9 cellular contexts compared by ENCODE assay signal in genomic region chr6:96925290-96925687, GRCh38. TPM values are rescaled to one million over a fixed set of nuclear protein-coding genes. Genes with fewer than 3 reads are reported as not detected.
DNase-seq lines count a peak whose midpoint lies in the region; ATAC-seq, FAIRE-seq and TF ChIP-seq lines count a peak whose summit lies in the region.
"Had no signal": no experiment of that assay in that cellular context is flagged by ENCODE, and none has a peak within 500 bp of the region (broad histone marks: within the 10 kb centered on the region; RNA-seq: fewer than 3 reads in every experiment).

No MANE protein-coding gene starts in this region.

- POLR2A ChIA-PET in GM12878 (lab: Charles Lee), result no interaction called here

- H3K9me3 ChIP-seq in heart left ventricle, result no peaks in the 10 kb centered on the region
- H3K9me3 ChIP-seq in GM12878 (replicated peaks; ENCODE audit: control insufficient read depth, insufficient read depth, low read length), result no peaks in the 10 kb centered on the region
- H3K9me3 ChIP-seq in transverse colon, result no peaks in the 10 kb centered on the region

- TF ChIP-seq RAD21 in GM12878 (IDR thresholded peaks at IDR 0.05; ENCODE audit: insufficient read depth, low read depth, low read length), result no peak

- H3K27ac ChIP-seq in heart left ventricle, result no peak overlapping the region
- no peak overlapping the region for H3K27ac ChIP-seq in GM12878 (ENCODE audit: control insufficient read depth, insufficient read depth)
- H3K27ac ChIP-seq in transverse colon, result peak overlapping the region in 3 of 4 donors; percentile 86 to 90 (median 87)

- no peaks in the 10 kb centered on the region for H3K79me2 ChIP-seq in GM12878 (ENCODE audit: control insufficient read depth, insufficient read depth, low read length)

- no TSS peak for BruUV-seq in GM12878 (replicated peaks; lab: Mats Ljungman, UMichigan)

- ATAC-seq in heart left ventricle (no peak), Right ventricle myocardium inferior (no peak), GM12878 (no peak), memory B cell (ENCODE audit: low read depth) (no peak), HG03457 (IDR thresholded peaks at IDR 0.05; ENCODE audit: unreplicated experiment) (no peak), HG03280 (IDR thresholded peaks at IDR 0.05; ENCODE audit: unreplicated experiment) (no peak)

- H3K4me1 ChIP-seq in heart left ventricle (peaks cover 0 to 15% (median 1%) of the 10 kb centered on the region in 12 donors), GM12878 (ENCODE audit: control insufficient read depth, insufficient read depth, low read length) (peaks cover 6% of the 10 kb centered on the region), transverse colon (peaks cover 0 to 14% (median 6%) of the 10 kb centered on the region in 4 donors)

- RAD21 ChIA-PET in GM12878 (lab: Charles Lee; ENCODE audit: unreplicated experiment), result no interaction called here

- peak overlapping the region; percentile 61; the same call in 1 of the 2 replicates for H3K9ac ChIP-seq in GM12878 (ENCODE audit: control insufficient read depth, insufficient read depth, low read length)

- H3K4me3 ChIP-seq in heart left ventricle (peak overlapping the region in 10 of 12 donors; percentile 50 to 75 (median 64)), GM12878 (peak overlapping the region; percentile 80; the same call in 1 of the 2 replicates), transverse colon (peak overlapping the region in 3 of 4 donors; percentile 50 to 67 (median 56))

- 43 to 55% (median 51%) methylated on average over 8 of the region's 8 CpGs for WGBS in heart left ventricle, 4 donors
- WGBS in GM12878 (ENCODE audit: insufficient coverage, insufficient replicate concordance, low lambda C conversion rate, missing lambda C conversion rate), result 43% methylated on average over 8 of the region's 8 CpGs
- 30 to 32% methylated on average over 7 to 8 of the region's 8 CpGs for WGBS in transverse colon (ENCODE audit: low coverage in 1 of 2), 2 donors

- intact Hi-C loops in heart left ventricle (cut with DNase I) (loop anchor here in 2 of 10 donors (2.0 to 5.0 kb wide), 2 partner anchors 26 to 102 kb away; no protein-coding TSS in a partner anchor), Right ventricle myocardium inferior (cut with DNase I) (no loop called here), GM12878 (cut with micrococcal nuclease; ENCODE audit: unreplicated experiment) (loop anchor here (2.0 kb wide), 1 partner anchor 28 kb away; the partner anchor contains the start of gene NDUFAF4), transverse colon (cut with DNase I; ENCODE audit: low total_unique reads) (no loop called here)

- no peak for TF ChIP-seq POLR2A in heart left ventricle (IDR thresholded peaks at IDR 0.05)
- TF ChIP-seq POLR2A in GM12878 (IDR thresholded peaks at IDR 0.05; ENCODE audit: low read depth, low read length), result no peak
- no peak for TF ChIP-seq POLR2A in transverse colon (IDR thresholded peaks at IDR 0.05)

- peak overlapping the region; percentile 97 for H3K4me2 ChIP-seq in GM12878 (ENCODE audit: control insufficient read depth, insufficient read depth)

- peak overlapping the region; percentile 98 for H3K27ac Mint-ChIP-seq in memory B cell

- H3K4me1 Mint-ChIP-seq in memory B cell, result peaks cover 12% of the 10 kb centered on the region

- CTCF ChIA-PET in GM12878 (lab: Yijun Ruan, JAX), result interaction anchor here (2.0 kb wide), 1 partner anchor 27 kb away, joined by 5 read pairs; the partner anchor contains the start of gene NDUFAF4

- no peaks in the 10 kb centered on the region for H3K36me3 Mint-ChIP-seq in memory B cell

- TF ChIP-seq EP300 in GM12878 (IDR thresholded peaks at IDR 0.05; ENCODE audit: borderline replicate concordance in 1 of 2, control insufficient read depth in 1 of 2, low read depth in 2 of 2, low read length in 2 of 2) (no peak), transverse colon (IDR thresholded peaks at IDR 0.05; ENCODE audit: low read depth) (no peak)

- H3K27me3 ChIP-seq in heart left ventricle, result peaks cover 0 to 3% (median 0%) of the 10 kb centered on the region in 9 donors
- no peaks in the 10 kb centered on the region; a peak in 1 of 4 replicates for H3K27me3 ChIP-seq in GM12878 (replicated peaks in 1 of 2; ENCODE audit: control insufficient read depth in 2 of 2, insufficient read depth in 2 of 2, low read length in 1 of 2)
- no peaks in the 10 kb centered on the region for H3K27me3 ChIP-seq in transverse colon

- SMC1A ChIA-PET in GM12878 (lab: Charles Lee; ENCODE audit: uncharacterized antibody, unreplicated experiment), result no interaction called here

- in situ Hi-C loops in GM12878 (cut with MboI) (no loop called here), transverse colon (cut with MboI; ENCODE audit: low pct_ligation_motif_present in 1 of 4, low pct_unique_long_range_greater_than_20kb in 1 of 4, low sequenced_read_pairs in 3 of 4) (no loop called here)

- FAIRE-seq in GM12878 (lab: Jason Lieb, UNC), result no peak

- TF ChIP-seq CTCF in heart left ventricle (IDR thresholded peaks at IDR 0.05) (no peak), GM12878 (IDR thresholded peaks at IDR 0.05 in 2 of 3, conservative IDR thresholded peaks at IDR 0.05 in 1 of 3; ENCODE audit: control insufficient read depth in 2 of 3, extremely low read depth in 1 of 3, insufficient read depth in 1 of 3, low read depth in 3 of 3, low read length in 3 of 3) (no peak), transverse colon (IDR thresholded peaks at IDR 0.05) (no peak)

- DNase-seq in heart left ventricle (no peak), Right ventricle myocardium inferior (ENCODE audit: missing footprints) (no peak), GM12878 (ENCODE audit: low read depth, low spot score) (no peak), memory B cell (ENCODE audit: low spot score in 2 of 2) (no peak), transverse colon (no peak), nucleus accumbens (lab: John Stamatoyannopoulos, UW) (no peak)
- DNase-seq: NCI-H226 had no signal

- H2AFZ ChIP-seq in GM12878 (ENCODE audit: control insufficient read depth, low read depth, low read length), result peak overlapping the region; percentile 98

- H3K9me3 Mint-ChIP-seq in memory B cell, result no peaks in the 10 kb centered on the region

- no peaks in the 10 kb centered on the region for H4K20me1 ChIP-seq in GM12878 (ENCODE audit: control insufficient read depth, insufficient read depth)

- peaks cover 2% of the 10 kb centered on the region for H3K27me3 Mint-ChIP-seq in memory B cell

- no peaks in the 10 kb centered on the region for H3K36me3 ChIP-seq in heart left ventricle
- no peaks in the 10 kb centered on the region for H3K36me3 ChIP-seq in GM12878 (ENCODE audit: control insufficient read depth in 2 of 2, insufficient read depth in 2 of 2, low read length in 1 of 2)
- no peaks in the 10 kb centered on the region for H3K36me3 ChIP-seq in transverse colon

- peak overlapping the region; percentile 99 for H3K4me3 Mint-ChIP-seq in memory B cell

TF ChIP-seq in GM12878, 131 proteins besides CTCF, POLR2A, EP300 and RAD21 (continues in another document):
- TF ChIP-seq RBBP5 (conservative IDR thresholded peaks at IDR 0.05), result no peak

RNA-seq across cellular contexts. Expression of gene KLHL32, which starts 0.8 kb away (rescaled TPM):
- total RNA-seq in heart left ventricle, result 1 to 10 TPM in 4 of 9 donors, under 1 TPM in 5; 0.50 to 2.4 (median 0.88) TPM
- under 1 TPM; 0.15 to 0.46 TPM for polyA plus RNA-seq in heart left ventricle
- 1.5 TPM for total RNA-seq in Right ventricle myocardium inferior
- 0.29 TPM in 2 replicates for total RNA-seq in GM12878 (2013; cell fraction: nucleolus; rRNA removed)
- total RNA-seq in GM12878 (2014; rRNA removed), result 0.05 and 0.06 TPM in 2 replicates
- 0.05 TPM in 1 of 2 replicates, not detected in the other for total RNA-seq in GM12878 (2014; rRNA removed; fragmentation: Illumina TruSeq; extraction: Trizol)
- not detected in 2 replicates for total RNA-seq in GM12878 (2021)
- 0.12 TPM for polyA plus RNA-seq in GM12878 (2011; ENCODE audit: low read depth)
- 0.45 and 1.1 TPM in 2 replicates for polyA plus RNA-seq in GM12878 (2011; rRNA removed)
- 0.55 and 0.64 TPM in 2 replicates for polyA plus RNA-seq in GM12878 (2011; cell fraction: cytosol; rRNA removed)
- 0.72 and 0.75 TPM in 2 replicates for polyA plus RNA-seq in GM12878 (2011; cell fraction: nucleus; rRNA removed)
- 0.11 and 0.18 TPM in 2 replicates for polyA plus RNA-seq in GM12878 (2012)
- 0.03 TPM in 1 of 2 replicates, not detected in the other for polyA plus RNA-seq in GM12878 (2014; fragmentation: Illumina TruSeq; extraction: Trizol)
- under 1 TPM in 1 of 2 experiments, not detected in 1; 0.04 TPM for polyA plus RNA-seq in GM12878 (2014; fragmentation: Nextera tagmentation; extraction: Ambion mirVana)
- polyA plus RNA-seq in GM12878 (2014; rRNA removed), result not detected in 2 replicates
- under 1 TPM; 0.11 to 0.16 TPM for polyA plus RNA-seq in GM12878 (2016; fragmentation: Nextera tagmentation; extraction: Ambion mirVana)
- polyA minus RNA-seq in GM12878 (2011; rRNA and poly(A)+ RNA removed), result 0.37 and 0.88 TPM in 2 replicates
- polyA minus RNA-seq in GM12878 (2011; cell fraction: cytosol; rRNA and poly(A)+ RNA removed), result 0.83 TPM in 1 of 2 replicates, not detected in the other
- 1.2 and 1.3 TPM in 2 replicates for polyA minus RNA-seq in GM12878 (2011; cell fraction: nucleus; rRNA and poly(A)+ RNA removed)
- 1 to 10 TPM in 2 of 4 donors, not detected in 2; 1.4 to 1.9 TPM for total RNA-seq in transverse colon

RNA-seq across cellular contexts. Expression of gene NDUFAF4, which starts 27.6 kb away (rescaled TPM):
- total RNA-seq in heart left ventricle (100 to 1,000 TPM in 2 of 9 donors, 10 to 100 TPM in 7; 59.6 to 107 (median 89.7) TPM), Right ventricle myocardium inferior (101 TPM), GM12878 (2014; rRNA removed) (26.9 and 39.9 TPM in 2 replicates), GM12878 (2014; rRNA removed; fragmentation: Illumina TruSeq; extraction: Trizol) (43.6 and 45.1 TPM in 2 replicates), GM12878 (2021) (51.2 and 57.6 TPM in 2 replicates), transverse colon (10 to 100 TPM in 3 of 4 donors, 1 to 10 TPM in 1; 9.4 to 26.5 (median 20.9) TPM)
- polyA plus RNA-seq in heart left ventricle (10 to 100 TPM; 62.9 to 75.2 TPM), GM12878 (2011; rRNA removed) (96.3 and 152 TPM in 2 replicates), GM12878 (2014; fragmentation: Illumina TruSeq; extraction: Trizol) (49.8 and 59.2 TPM in 2 replicates), GM12878 (2014; fragmentation: Nextera tagmentation; extraction: Ambion mirVana) (100 to 1,000 TPM; 181 to 187 TPM), GM12878 (2014; rRNA removed) (25.8 and 38.4 TPM in 2 replicates), GM12878 (2016; fragmentation: Nextera tagmentation; extraction: Ambion mirVana) (100 to 1,000 TPM; 172 to 188 TPM)
- 5.1 and 6.3 TPM in 2 replicates for total RNA-seq in GM12878 (2013; cell fraction: nucleolus; rRNA removed)
- 9.6 TPM for polyA plus RNA-seq in GM12878 (2011; ENCODE audit: low read depth)
- polyA plus RNA-seq in GM12878 (2011; cell fraction: cytosol; rRNA removed), result 23.1 and 29.1 TPM in 2 replicates
- 15.4 and 18.8 TPM in 2 replicates for polyA plus RNA-seq in GM12878 (2011; cell fraction: nucleus; rRNA removed)
- polyA plus RNA-seq in GM12878 (2012), result 25.3 and 26.6 TPM in 2 replicates
- polyA minus RNA-seq in GM12878 (2011; rRNA and poly(A)+ RNA removed), result 11.1 and 16.5 TPM in 2 replicates
- polyA minus RNA-seq in GM12878 (2011; cell fraction: cytosol; rRNA and poly(A)+ RNA removed), result 11.3 and 16.7 TPM in 2 replicates
- 2.4 and 3.5 TPM in 2 replicates for polyA minus RNA-seq in GM12878 (2011; cell fraction: nucleus; rRNA and poly(A)+ RNA removed)

Comparison
In these comparisons a context has a peak if more than half of its experiments do, and no peak if none do; other contexts are left out.
1. H3K27ac ChIP-seq: peak in transverse colon (3 of 4); none in heart left ventricle (0 of 12) and GM12878 (single experiment).
2. Peak in every context shown above with its lines, with median percentiles within 50 percentile points of each other: H3K4me3 ChIP-seq.